In genomic region chr15:72358532-72359180, GRCh38 we compare ENCODE assay signal across 2 cellular contexts.
TF ChIP-seq lines count a peak whose summit lies in the region.

No MANE protein-coding gene starts in this region.

TF ChIP-seq in HEK293, 187 proteins besides CTCF, POLR2A, EP300 and RAD21:
- no peak for TF ChIP-seq GFI1B (tag by site-specific recombination; IDR thresholded peaks at IDR 0.05)
- 0 out of 2 replicates have a peak, but pooled peaks have one; percentile 24 for TF ChIP-seq SP7 (tag by site-specific recombination; IDR thresholded peaks at IDR 0.05)
- peak; percentile 99 for TF ChIP-seq EGR2 (tag by site-specific recombination; IDR thresholded peaks at IDR 0.05; ENCODE audit: low read depth)
- no peak for TF ChIP-seq ZNF426 (tag by site-specific recombination; IDR thresholded peaks at IDR 0.05)
- TF ChIP-seq ZNF2 (tag by site-specific recombination; IDR thresholded peaks at IDR 0.05), result no peak
- no peak for TF ChIP-seq REPIN1 (tag by site-specific recombination; IDR thresholded peaks at IDR 0.05; ENCODE audit: low read depth)
- TF ChIP-seq ZFHX2 (tag by site-specific recombination; conservative IDR thresholded peaks at IDR 0.05), result peak; percentile 99
- TF ChIP-seq ZNF596 (tag by site-specific recombination; IDR thresholded peaks at IDR 0.05), result no peak

TF ChIP-seq in HepG2, 621 proteins besides CTCF, POLR2A, EP300 and RAD21 (continues in another document):
- TF ChIP-seq ZNF446 (CRISPR knock-in tag; IDR thresholded peaks at IDR 0.05) (no peak), FOXK1 (CRISPR knock-in tag; IDR thresholded peaks at IDR 0.05; ENCODE audit: borderline replicate concordance, low read depth) (no peak), NRL (CRISPR knock-in tag; IDR thresholded peaks at IDR 0.05; ENCODE audit: borderline replicate concordance) (no peak), RARA (CRISPR knock-in tag; IDR thresholded peaks at IDR 0.05) (peak; percentile 26; the same call in 1 of the 2 replicates), RXRB (CRISPR knock-in tag; IDR thresholded peaks at IDR 0.05; ENCODE audit: borderline replicate concordance) (0 out of 2 replicates have a peak, but pooled peaks have one; percentile 13), CBX2 (IDR thresholded peaks at IDR 0.05; ENCODE audit: low read depth, low read length) (no peak), CBX2 (CRISPR knock-in tag; IDR thresholded peaks at IDR 0.05; ENCODE audit: low read depth) (no peak), THYN1 (CRISPR knock-in tag; IDR thresholded peaks at IDR 0.05; ENCODE audit: borderline replicate concordance, low read depth) (no peak), ARID5B (CRISPR knock-in tag; IDR thresholded peaks at IDR 0.05) (no peak), KLF9 (CRISPR knock-in tag; IDR thresholded peaks at IDR 0.05; ENCODE audit: low read depth) (no peak), BORCS8-MEF2B (CRISPR knock-in tag; IDR thresholded peaks at IDR 0.05) (no peak), TEF (CRISPR knock-in tag; IDR thresholded peaks at IDR 0.05) (no peak), IRF9 (CRISPR knock-in tag; IDR thresholded peaks at IDR 0.05; ENCODE audit: borderline replicate concordance) (no peak), ZBED4 (CRISPR knock-in tag; IDR thresholded peaks at IDR 0.05; ENCODE audit: borderline replicate concordance) (no peak), ZBTB14 (CRISPR knock-in tag; IDR thresholded peaks at IDR 0.05) (no peak), DZIP1 (CRISPR knock-in tag; IDR thresholded peaks at IDR 0.05) (no peak), XRCC5 (optimal IDR thresholded peaks at IDR 0.05; ENCODE audit: low read length) (peak; percentile 29), ZNF234 (CRISPR knock-in tag; conservative IDR thresholded peaks at IDR 0.05) (no peak), ZNF549 (CRISPR knock-in tag; IDR thresholded peaks at IDR 0.05) (no peak), ZNF704 (CRISPR knock-in tag; IDR thresholded peaks at IDR 0.05; ENCODE audit: borderline replicate concordance) (no peak), CBFB (CRISPR knock-in tag; IDR thresholded peaks at IDR 0.05) (no peak), HDAC2 (CRISPR knock-in tag; IDR thresholded peaks at IDR 0.05) (no peak), HOXA9 (CRISPR knock-in tag; IDR thresholded peaks at IDR 0.05; ENCODE audit: borderline replicate concordance) (no peak), IRF1 (CRISPR knock-in tag; IDR thresholded peaks at IDR 0.05; ENCODE audit: low read depth) (no peak), SATB2 (CRISPR knock-in tag; IDR thresholded peaks at IDR 0.05) (no peak), PCBP2 (optimal IDR thresholded peaks at IDR 0.05; ENCODE audit: low read depth, low read length, poor library complexity, severe bottlenecking) (no peak), KMT2B (CRISPR knock-in tag; IDR thresholded peaks at IDR 0.05) (no peak), ZNF775 (CRISPR knock-in tag; IDR thresholded peaks at IDR 0.05; ENCODE audit: borderline replicate concordance) (no peak), ZNF276 (CRISPR knock-in tag; IDR thresholded peaks at IDR 0.05; ENCODE audit: low read depth) (no peak), JUN (CRISPR knock-in tag; IDR thresholded peaks at IDR 0.05) (no peak), ZNF501 (CRISPR knock-in tag; IDR thresholded peaks at IDR 0.05) (no peak), DMAP1 (CRISPR knock-in tag; IDR thresholded peaks at IDR 0.05) (peak; percentile 37; the same call in 1 of the 2 replicates), CBX1 (IDR thresholded peaks at IDR 0.05; ENCODE audit: low read depth) (no peak)
